Comparison of ENCODE assay signal across 1 cellular context in the genomic region with DNA sequence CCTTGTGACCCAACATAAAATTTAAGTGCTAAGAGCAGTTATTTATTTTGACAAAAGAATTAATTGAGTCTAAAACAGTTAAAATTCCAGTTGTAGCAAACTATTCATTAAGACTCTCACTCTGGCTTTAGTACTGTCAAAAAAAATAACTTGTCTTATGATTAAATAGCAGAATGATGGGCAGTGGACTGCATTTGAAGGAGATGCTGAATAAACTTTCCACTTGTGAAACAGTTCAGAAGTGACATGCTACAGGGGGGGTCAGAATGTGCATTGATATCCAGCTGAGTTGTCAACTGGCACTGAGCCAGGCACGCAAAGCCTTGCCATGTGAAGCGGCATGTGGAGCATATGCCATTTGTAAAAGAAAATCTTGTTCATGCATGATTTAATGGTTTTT.
TF ChIP-seq lines count a peak whose summit lies in the region.

No MANE protein-coding gene starts in this region.

TF ChIP-seq in HEK293, 187 proteins besides CTCF, POLR2A, EP300 and RAD21 (continued from another document and continues in another):
- TF ChIP-seq, protein P1, sequence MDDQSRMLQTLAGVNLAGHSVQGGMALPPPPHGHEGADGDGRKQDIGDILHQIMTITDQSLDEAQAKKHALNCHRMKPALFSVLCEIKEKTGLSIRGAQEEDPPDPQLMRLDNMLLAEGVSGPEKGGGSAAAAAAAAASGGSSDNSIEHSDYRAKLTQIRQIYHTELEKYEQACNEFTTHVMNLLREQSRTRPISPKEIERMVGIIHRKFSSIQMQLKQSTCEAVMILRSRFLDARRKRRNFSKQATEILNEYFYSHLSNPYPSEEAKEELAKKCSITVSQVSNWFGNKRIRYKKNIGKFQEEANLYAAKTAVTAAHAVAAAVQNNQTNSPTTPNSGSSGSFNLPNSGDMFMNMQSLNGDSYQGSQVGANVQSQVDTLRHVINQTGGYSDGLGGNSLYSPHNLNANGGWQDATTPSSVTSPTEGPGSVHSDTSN (CRISPR knock-in tag; IDR thresholded peaks at IDR 0.05) = no peak
- no peak for TF ChIP-seq ZNF202 (tag by site-specific recombination; IDR thresholded peaks at IDR 0.05; ENCODE audit: borderline replicate concordance)
- TF ChIP-seq ZNF561 (tag by site-specific recombination; IDR thresholded peaks at IDR 0.05; ENCODE audit: borderline replicate concordance) = peak; percentile 91
- TF ChIP-seq ZNF830 (tag by site-specific recombination; IDR thresholded peaks at IDR 0.05; ENCODE audit: low read depth) = peak; percentile 64; the same call in 1 of the 2 replicates
- no peak for TF ChIP-seq REPIN1 (tag by site-specific recombination; IDR thresholded peaks at IDR 0.05; ENCODE audit: low read depth)
- no peak; the same call in 1 of the 2 replicates for TF ChIP-seq ZNF221 (tag by site-specific recombination; IDR thresholded peaks at IDR 0.05; ENCODE audit: borderline replicate concordance)
- TF ChIP-seq ZNF585B (tag by site-specific recombination; IDR thresholded peaks at IDR 0.05) = no peak
- no peak for TF ChIP-seq ZFP37 (tag by site-specific recombination; IDR thresholded peaks at IDR 0.05)
- TF ChIP-seq, protein P2, sequence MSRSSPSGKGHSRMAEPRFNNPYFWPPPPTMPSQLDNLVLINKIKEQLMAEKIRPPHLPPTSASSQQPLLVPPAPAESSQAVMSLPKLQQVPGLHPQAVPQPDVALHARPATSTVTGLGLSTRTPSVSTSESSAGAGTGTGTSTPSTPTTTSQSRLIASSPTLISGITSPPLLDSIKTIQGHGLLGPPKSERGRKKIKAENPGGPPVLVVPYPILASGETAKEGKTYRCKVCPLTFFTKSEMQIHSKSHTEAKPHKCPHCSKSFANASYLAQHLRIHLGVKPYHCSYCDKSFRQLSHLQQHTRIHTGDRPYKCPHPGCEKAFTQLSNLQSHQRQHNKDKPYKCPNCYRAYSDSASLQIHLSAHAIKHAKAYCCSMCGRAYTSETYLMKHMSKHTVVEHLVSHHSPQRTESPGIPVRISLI (tag by site-specific recombination; IDR thresholded peaks at IDR 0.05) = no peak
- TF ChIP-seq ZNF23 (tag by site-specific recombination; IDR thresholded peaks at IDR 0.05; ENCODE audit: borderline replicate concordance) = no peak
- no peak for TF ChIP-seq ZSCAN16 (tag by site-specific recombination; IDR thresholded peaks at IDR 0.05)
- TF ChIP-seq, protein P3, sequence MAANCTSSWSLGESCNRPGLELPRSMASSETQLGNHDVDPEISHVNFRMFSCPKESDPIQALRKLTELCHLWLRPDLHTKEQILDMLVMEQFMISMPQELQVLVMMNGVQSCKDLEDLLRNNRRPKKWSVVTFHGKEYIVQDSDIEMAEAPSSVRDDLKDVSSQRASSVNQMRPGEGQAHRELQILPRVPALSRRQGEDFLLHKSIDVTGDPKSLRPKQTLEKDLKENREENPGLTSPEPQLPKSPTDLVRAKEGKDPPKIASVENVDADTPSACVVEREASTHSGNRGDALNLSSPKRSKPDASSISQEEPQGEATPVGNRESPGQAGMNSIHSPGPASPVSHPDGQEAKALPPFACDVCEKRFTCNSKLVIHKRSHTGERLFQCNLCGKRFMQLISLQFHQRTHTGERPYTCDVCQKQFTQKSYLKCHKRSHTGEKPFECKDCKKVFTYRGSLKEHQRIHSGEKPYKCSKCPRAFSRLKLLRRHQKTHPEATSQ (tag by site-specific recombination; IDR thresholded peaks at IDR 0.05) = no peak
- TF ChIP-seq, protein P4, sequence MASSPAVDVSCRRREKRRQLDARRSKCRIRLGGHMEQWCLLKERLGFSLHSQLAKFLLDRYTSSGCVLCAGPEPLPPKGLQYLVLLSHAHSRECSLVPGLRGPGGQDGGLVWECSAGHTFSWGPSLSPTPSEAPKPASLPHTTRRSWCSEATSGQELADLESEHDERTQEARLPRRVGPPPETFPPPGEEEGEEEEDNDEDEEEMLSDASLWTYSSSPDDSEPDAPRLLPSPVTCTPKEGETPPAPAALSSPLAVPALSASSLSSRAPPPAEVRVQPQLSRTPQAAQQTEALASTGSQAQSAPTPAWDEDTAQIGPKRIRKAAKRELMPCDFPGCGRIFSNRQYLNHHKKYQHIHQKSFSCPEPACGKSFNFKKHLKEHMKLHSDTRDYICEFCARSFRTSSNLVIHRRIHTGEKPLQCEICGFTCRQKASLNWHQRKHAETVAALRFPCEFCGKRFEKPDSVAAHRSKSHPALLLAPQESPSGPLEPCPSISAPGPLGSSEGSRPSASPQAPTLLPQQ (tag by site-specific recombination; IDR thresholded peaks at IDR 0.05) = no peak
- TF ChIP-seq MZF1 (tag by site-specific recombination; IDR thresholded peaks at IDR 0.05; ENCODE audit: borderline replicate concordance) = 0 out of 2 replicates have a peak, but pooled peaks have one; percentile 38
- peak; percentile 38; the same call in 1 of the 2 replicates for TF ChIP-seq OVOL3 (tag by site-specific recombination; IDR thresholded peaks at IDR 0.05)
- TF ChIP-seq ZNF223 (tag by site-specific recombination; IDR thresholded peaks at IDR 0.05) = no peak
- TF ChIP-seq ZNF274 (IDR thresholded peaks at IDR 0.05; ENCODE audit: low read length) = no peak
- TF ChIP-seq ZNF274 (tag by site-specific recombination; IDR thresholded peaks at IDR 0.05; ENCODE audit: borderline replicate concordance) = no peak
- TF ChIP-seq ZBTB20 (tag by site-specific recombination; IDR thresholded peaks at IDR 0.05) = peak; percentile 68; the same call in 1 of the 2 replicates
- TF ChIP-seq ZNF654 (tag by site-specific recombination; IDR thresholded peaks at IDR 0.05; ENCODE audit: low read depth) = no peak
- peak; percentile 70 for TF ChIP-seq ZEB2 (tag by site-specific recombination; IDR thresholded peaks at IDR 0.05)
- no peak for TF ChIP-seq ZNF146 (tag by site-specific recombination; IDR thresholded peaks at IDR 0.05)
- no peak for TF ChIP-seq EGR2 (tag by site-specific recombination; IDR thresholded peaks at IDR 0.05; ENCODE audit: low read depth)
- peak; percentile 89 for TF ChIP-seq GLIS1 (tag by site-specific recombination; IDR thresholded peaks at IDR 0.05)
- TF ChIP-seq ZNF624 (tag by site-specific recombination; IDR thresholded peaks at IDR 0.05) = no peak
- peak; percentile 53; the same call in 1 of the 2 replicates for TF ChIP-seq PRDM1 (tag by site-specific recombination; IDR thresholded peaks at IDR 0.05)
- no peak for TF ChIP-seq BCL11B (tag by site-specific recombination; IDR thresholded peaks at IDR 0.05; ENCODE audit: low read depth)
- TF ChIP-seq BCL11A (tag by site-specific recombination; IDR thresholded peaks at IDR 0.05; ENCODE audit: low read depth) = 0 out of 2 replicates have a peak, but pooled peaks have one; percentile 14
- TF ChIP-seq, protein P5, sequence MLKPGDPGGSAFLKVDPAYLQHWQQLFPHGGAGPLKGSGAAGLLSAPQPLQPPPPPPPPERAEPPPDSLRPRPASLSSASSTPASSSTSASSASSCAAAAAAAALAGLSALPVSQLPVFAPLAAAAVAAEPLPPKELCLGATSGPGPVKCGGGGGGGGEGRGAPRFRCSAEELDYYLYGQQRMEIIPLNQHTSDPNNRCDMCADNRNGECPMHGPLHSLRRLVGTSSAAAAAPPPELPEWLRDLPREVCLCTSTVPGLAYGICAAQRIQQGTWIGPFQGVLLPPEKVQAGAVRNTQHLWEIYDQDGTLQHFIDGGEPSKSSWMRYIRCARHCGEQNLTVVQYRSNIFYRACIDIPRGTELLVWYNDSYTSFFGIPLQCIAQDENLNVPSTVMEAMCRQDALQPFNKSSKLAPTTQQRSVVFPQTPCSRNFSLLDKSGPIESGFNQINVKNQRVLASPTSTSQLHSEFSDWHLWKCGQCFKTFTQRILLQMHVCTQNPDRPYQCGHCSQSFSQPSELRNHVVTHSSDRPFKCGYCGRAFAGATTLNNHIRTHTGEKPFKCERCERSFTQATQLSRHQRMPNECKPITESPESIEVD (tag by site-specific recombination; IDR thresholded peaks at IDR 0.05) = peak; percentile 81
- TF ChIP-seq ZIC2 (tag by site-specific recombination; IDR thresholded peaks at IDR 0.05) = peak; percentile 91
- peak; percentile 91 for TF ChIP-seq ZNF843 (tag by site-specific recombination; IDR thresholded peaks at IDR 0.05)
- 0 out of 2 replicates have a peak, but pooled peaks have one; percentile 20 for TF ChIP-seq ZNF600 (tag by site-specific recombination; IDR thresholded peaks at IDR 0.05)
- no peak for TF ChIP-seq ZNF140 (tag by site-specific recombination; IDR thresholded peaks at IDR 0.05)
- TF ChIP-seq ZNF670 (tag by site-specific recombination; IDR thresholded peaks at IDR 0.05; ENCODE audit: low read depth) = no peak
- TF ChIP-seq ZNF10 (tag by site-specific recombination; IDR thresholded peaks at IDR 0.05) = no peak
- TF ChIP-seq ZNF530 (tag by site-specific recombination; IDR thresholded peaks at IDR 0.05; ENCODE audit: low read depth) = no peak
- TF ChIP-seq ZNF121 (tag by site-specific recombination; IDR thresholded peaks at IDR 0.05) = no peak
- TF ChIP-seq, protein P6, sequence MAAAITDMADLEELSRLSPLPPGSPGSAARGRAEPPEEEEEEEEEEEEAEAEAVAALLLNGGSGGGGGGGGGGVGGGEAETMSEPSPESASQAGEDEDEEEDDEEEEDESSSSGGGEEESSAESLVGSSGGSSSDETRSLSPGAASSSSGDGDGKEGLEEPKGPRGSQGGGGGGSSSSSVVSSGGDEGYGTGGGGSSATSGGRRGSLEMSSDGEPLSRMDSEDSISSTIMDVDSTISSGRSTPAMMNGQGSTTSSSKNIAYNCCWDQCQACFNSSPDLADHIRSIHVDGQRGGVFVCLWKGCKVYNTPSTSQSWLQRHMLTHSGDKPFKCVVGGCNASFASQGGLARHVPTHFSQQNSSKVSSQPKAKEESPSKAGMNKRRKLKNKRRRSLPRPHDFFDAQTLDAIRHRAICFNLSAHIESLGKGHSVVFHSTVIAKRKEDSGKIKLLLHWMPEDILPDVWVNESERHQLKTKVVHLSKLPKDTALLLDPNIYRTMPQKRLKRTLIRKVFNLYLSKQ (tag by site-specific recombination; IDR thresholded peaks at IDR 0.05; ENCODE audit: borderline replicate concordance) = no peak
- no peak for TF ChIP-seq ZBTB1 (tag by site-specific recombination; IDR thresholded peaks at IDR 0.05)
- 0 out of 2 replicates have a peak, but pooled peaks have one; percentile 8 for TF ChIP-seq ZNF701 (tag by site-specific recombination; IDR thresholded peaks at IDR 0.05)
- peak; percentile 77; the same call in 1 of the 2 replicates for TF ChIP-seq ZNF776 (tag by site-specific recombination; IDR thresholded peaks at IDR 0.05; ENCODE audit: borderline replicate concordance)
- peak; percentile 62 for TF ChIP-seq ZNF629 (tag by site-specific recombination; IDR thresholded peaks at IDR 0.05)
- no peak for TF ChIP-seq HOXD13 (CRISPR knock-in tag; IDR thresholded peaks at IDR 0.05; ENCODE audit: borderline replicate concordance)
- no peak for TF ChIP-seq KLF1 (tag by site-specific recombination; IDR thresholded peaks at IDR 0.05)
- TF ChIP-seq, protein P7, sequence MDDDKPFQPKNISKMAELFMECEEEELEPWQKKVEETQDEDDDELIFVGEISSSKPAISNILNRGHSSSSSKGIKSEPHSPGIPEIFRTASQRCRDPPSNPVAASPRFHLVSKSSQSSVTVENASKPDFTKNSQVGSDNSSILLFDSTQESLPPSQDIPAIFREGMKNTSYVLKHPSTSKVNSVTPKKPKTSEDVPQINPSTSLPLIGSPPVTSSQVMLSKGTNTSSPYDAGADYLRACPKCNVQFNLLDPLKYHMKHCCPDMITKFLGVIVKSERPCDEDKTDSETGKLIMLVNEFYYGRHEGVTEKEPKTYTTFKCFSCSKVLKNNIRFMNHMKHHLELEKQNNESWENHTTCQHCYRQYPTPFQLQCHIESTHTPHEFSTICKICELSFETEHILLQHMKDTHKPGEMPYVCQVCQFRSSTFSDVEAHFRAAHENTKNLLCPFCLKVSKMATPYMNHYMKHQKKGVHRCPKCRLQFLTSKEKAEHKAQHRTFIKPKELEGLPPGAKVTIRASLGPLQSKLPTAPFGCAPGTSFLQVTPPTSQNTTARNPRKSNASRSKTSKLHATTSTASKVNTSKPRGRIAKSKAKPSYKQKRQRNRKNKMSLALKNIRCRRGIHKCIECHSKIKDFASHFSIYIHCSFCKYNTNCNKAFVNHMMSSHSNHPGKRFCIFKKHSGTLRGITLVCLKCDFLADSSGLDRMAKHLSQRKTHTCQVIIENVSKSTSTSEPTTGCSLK (tag by site-specific recombination; IDR thresholded peaks at IDR 0.05) = no peak
- peak; percentile 11 for TF ChIP-seq ZNF529 (tag by site-specific recombination; IDR thresholded peaks at IDR 0.05; ENCODE audit: insufficient replicate concordance)
- TF ChIP-seq, protein P8, sequence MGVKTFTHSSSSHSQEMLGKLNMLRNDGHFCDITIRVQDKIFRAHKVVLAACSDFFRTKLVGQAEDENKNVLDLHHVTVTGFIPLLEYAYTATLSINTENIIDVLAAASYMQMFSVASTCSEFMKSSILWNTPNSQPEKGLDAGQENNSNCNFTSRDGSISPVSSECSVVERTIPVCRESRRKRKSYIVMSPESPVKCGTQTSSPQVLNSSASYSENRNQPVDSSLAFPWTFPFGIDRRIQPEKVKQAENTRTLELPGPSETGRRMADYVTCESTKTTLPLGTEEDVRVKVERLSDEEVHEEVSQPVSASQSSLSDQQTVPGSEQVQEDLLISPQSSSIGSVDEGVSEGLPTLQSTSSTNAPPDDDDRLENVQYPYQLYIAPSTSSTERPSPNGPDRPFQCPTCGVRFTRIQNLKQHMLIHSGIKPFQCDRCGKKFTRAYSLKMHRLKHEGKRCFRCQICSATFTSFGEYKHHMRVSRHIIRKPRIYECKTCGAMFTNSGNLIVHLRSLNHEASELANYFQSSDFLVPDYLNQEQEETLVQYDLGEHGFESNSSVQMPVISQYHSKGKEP (tag by site-specific recombination; IDR thresholded peaks at IDR 0.05) = peak; percentile 96
- no peak for TF ChIP-seq ZNF2 (tag by site-specific recombination; IDR thresholded peaks at IDR 0.05)
- TF ChIP-seq, protein P9, sequence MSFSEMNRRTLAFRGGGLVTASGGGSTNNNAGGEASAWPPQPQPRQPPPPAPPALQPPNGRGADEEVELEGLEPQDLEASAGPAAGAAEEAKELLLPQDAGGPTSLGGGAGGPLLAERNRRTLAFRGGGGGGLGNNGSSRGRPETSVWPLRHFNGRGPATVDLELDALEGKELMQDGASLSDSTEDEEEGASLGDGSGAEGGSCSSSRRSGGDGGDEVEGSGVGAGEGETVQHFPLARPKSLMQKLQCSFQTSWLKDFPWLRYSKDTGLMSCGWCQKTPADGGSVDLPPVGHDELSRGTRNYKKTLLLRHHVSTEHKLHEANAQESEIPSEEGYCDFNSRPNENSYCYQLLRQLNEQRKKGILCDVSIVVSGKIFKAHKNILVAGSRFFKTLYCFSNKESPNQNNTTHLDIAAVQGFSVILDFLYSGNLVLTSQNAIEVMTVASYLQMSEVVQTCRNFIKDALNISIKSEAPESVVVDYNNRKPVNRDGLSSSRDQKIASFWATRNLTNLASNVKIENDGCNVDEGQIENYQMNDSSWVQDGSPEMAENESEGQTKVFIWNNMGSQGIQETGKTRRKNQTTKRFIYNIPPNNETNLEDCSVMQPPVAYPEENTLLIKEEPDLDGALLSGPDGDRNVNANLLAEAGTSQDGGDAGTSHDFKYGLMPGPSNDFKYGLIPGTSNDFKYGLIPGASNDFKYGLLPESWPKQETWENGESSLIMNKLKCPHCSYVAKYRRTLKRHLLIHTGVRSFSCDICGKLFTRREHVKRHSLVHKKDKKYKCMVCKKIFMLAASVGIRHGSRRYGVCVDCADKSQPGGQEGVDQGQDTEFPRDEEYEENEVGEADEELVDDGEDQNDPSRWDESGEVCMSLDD (tag by site-specific recombination; IDR thresholded peaks at IDR 0.05) = no peak
- TF ChIP-seq ZNF366 (tag by site-specific recombination; conservative IDR thresholded peaks at IDR 0.05) = peak; percentile 61
